Comparison of ENCODE assay signal across 8 cellular contexts in the genomic region with DNA sequence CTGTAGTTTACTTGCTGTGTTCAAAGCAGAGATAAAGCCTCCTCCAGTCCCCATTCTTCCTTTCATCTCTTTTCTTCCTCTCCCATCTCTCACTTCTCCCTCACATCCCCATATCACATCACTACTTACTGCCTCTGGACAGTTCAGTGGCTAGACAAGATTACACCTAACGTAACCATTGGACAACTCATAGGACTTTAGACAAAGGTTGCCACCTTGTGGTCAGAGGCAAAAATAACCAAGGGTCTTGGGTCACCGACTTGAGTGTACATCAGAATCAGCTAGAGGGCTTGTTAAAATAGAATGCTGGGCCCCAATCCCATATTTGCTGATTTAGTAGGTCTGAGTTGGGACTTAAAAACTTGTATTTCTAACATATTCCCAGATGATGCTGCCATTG.
DNase-seq lines count a peak whose midpoint lies in the region; ATAC-seq and TF ChIP-seq lines count a peak whose summit lies in the region.
"Had no signal": no experiment of that assay in that cellular context is flagged by ENCODE, and none has a peak within 500 bp of the region (broad histone marks: within the 10 kb centered on the region; RNA-seq: fewer than 3 reads in every experiment).

No MANE protein-coding gene starts in this region.

- H3K4me3 ChIP-seq in neural cell (ENCODE audit: low read length), result no peak overlapping the region

- TF ChIP-seq RAD21 in neural cell (conservative IDR thresholded peaks at IDR 0.05), result peak; percentile 78

- H3K27ac Mint-ChIP-seq in T-helper 17 cell, result no peak overlapping the region
- H3K27ac Mint-ChIP-seq: activated naive CD4-positive, alpha-beta T cell treated with anti-CD3 and anti-CD28 coated beads, Interleukin-2, amount 50 U/mL, for 24 hours had no signal

- DNase-seq in DMS53 treated with DMSO at 0.1 percent for 48 hours (lab: John Stamatoyannopoulos, UW; ENCODE audit: unreplicated experiment), result peak; percentile 72
- DNase-seq in MV-4-11 (lab: John Stamatoyannopoulos, UW), result peak; percentile 11
- peak in 1 of 3 donors; percentile 5 for DNase-seq in T-helper 17 cell
- peak; percentile 53 to 63 for DNase-seq in erythroblast (lab: John Stamatoyannopoulos, UW)

- H3F3A ChIP-seq in neural cell (ENCODE audit: insufficient read depth, low read length, poor library complexity, severe bottlenecking), result no peaks in the 10 kb centered on the region

- ATAC-seq in GM19324 (IDR thresholded peaks at IDR 0.05; ENCODE audit: low FRiP score, unreplicated experiment) (peak; percentile 81), T-helper 17 cell (peak; percentile 37), HG02938 (IDR thresholded peaks at IDR 0.05; ENCODE audit: unreplicated experiment) (no peak)

- no peaks in the 10 kb centered on the region for H3K79me2 ChIP-seq in neural cell (replicated peaks; ENCODE audit: insufficient read depth, low read length)

- TF ChIP-seq CTCF in neural cell (IDR thresholded peaks at IDR 0.05; ENCODE audit: poor library complexity, severe bottlenecking), result peak; percentile 71

- no peak overlapping the region for H3K4me3 Mint-ChIP-seq in T-helper 17 cell
- H3K4me3 Mint-ChIP-seq: activated naive CD4-positive, alpha-beta T cell treated with anti-CD3 and anti-CD28 coated beads, Interleukin-2, amount 50 U/mL, for 24 hours had no signal

- no peak overlapping the region for H3K27ac ChIP-seq in neural cell (ENCODE audit: low read length)

- no peak overlapping the region for H3K9ac ChIP-seq in neural cell (ENCODE audit: low read length)

- H3K4me2 ChIP-seq in neural cell (ENCODE audit: low read length), result no peak overlapping the region

- no peak for TF ChIP-seq EP300 in neural cell (conservative IDR thresholded peaks at IDR 0.05; ENCODE audit: poor library complexity, severe bottlenecking)

- no peaks in the 10 kb centered on the region for H3K36me3 ChIP-seq in neural cell (ENCODE audit: insufficient read depth, low read length)

- no peaks in the 10 kb centered on the region for H3K27me3 ChIP-seq in neural cell (ENCODE audit: insufficient read depth, low read depth, low read length)

- H3K27me3 Mint-ChIP-seq in T-helper 17 cell, result peaks cover 15% of the 10 kb centered on the region

- H3K36me3 Mint-ChIP-seq in T-helper 17 cell (ENCODE audit: low read depth), result no peaks in the 10 kb centered on the region
- H3K36me3 Mint-ChIP-seq: activated naive CD4-positive, alpha-beta T cell treated with anti-CD3 and anti-CD28 coated beads, Interleukin-2, amount 50 U/mL, for 24 hours had no signal

- H4K20me1 ChIP-seq in neural cell (ENCODE audit: insufficient read depth), result no peaks in the 10 kb centered on the region

- no peaks in the 10 kb centered on the region for H3K9me2 ChIP-seq in neural cell (ENCODE audit: insufficient read depth, low read length)

- H2AFZ ChIP-seq in neural cell (ENCODE audit: low read depth, low read length), result no peak overlapping the region

- TF ChIP-seq POLR2A in erythroblast (IDR thresholded peaks at IDR 0.05; ENCODE audit: low read length), result no peak

- peaks cover 2% of the 10 kb centered on the region for H3K4me1 Mint-ChIP-seq in T-helper 17 cell

- H3K9me3 ChIP-seq in T-helper 17 cell (ENCODE audit: control insufficient read depth, low read length, poor library complexity, severe bottlenecking) (no peaks in the 10 kb centered on the region), neural cell (ENCODE audit: low read length) (no peaks in the 10 kb centered on the region)

TF ChIP-seq in neural cell, 6 proteins besides CTCF, POLR2A, EP300 and RAD21:
- no peak for TF ChIP-seq TAF1 (IDR thresholded peaks at IDR 0.05; ENCODE audit: low read depth)
- peak; percentile 81 for TF ChIP-seq SMC3 (conservative IDR thresholded peaks at IDR 0.05; ENCODE audit: poor library complexity)
- TF ChIP-seq MXI1 (conservative IDR thresholded peaks at IDR 0.05; ENCODE audit: poor library complexity, severe bottlenecking), result no peak
- no peak for TF ChIP-seq POLR2AphosphoS5 (IDR thresholded peaks at IDR 0.05)
